In genomic region chr18:62098960-62099359, GRCh38 we compare ENCODE assay signal across 3 cellular contexts.
TF ChIP-seq lines count a peak whose summit lies in the region.

No MANE protein-coding gene starts in this region.

TF ChIP-seq in HepG2, 621 proteins besides CTCF, POLR2A, EP300 and RAD21:
- TF ChIP-seq MAFF (IDR thresholded peaks at IDR 0.05; ENCODE audit: low read depth, low read length) (0 out of 2 replicates have a peak, but pooled peaks have one; percentile 19), MAFK (conservative IDR thresholded peaks at IDR 0.05 in 1 of 2, IDR thresholded peaks at IDR 0.05 in 1 of 2; ENCODE audit: low read length in 2 of 2) (peak; percentile 50 to 58; a peak in 2 of 4 replicates), ZNF275 (CRISPR knock-in tag; IDR thresholded peaks at IDR 0.05; ENCODE audit: borderline replicate concordance) (no peak)

TF ChIP-seq in IMR-90, 13 proteins besides CTCF, POLR2A, EP300 and RAD21:
- peak; percentile 30; the same call in 1 of the 2 replicates for TF ChIP-seq MAFK (IDR thresholded peaks at IDR 0.05; ENCODE audit: low read depth, low read length)
- TF ChIP-seq CHD1 (IDR thresholded peaks at IDR 0.05; ENCODE audit: low read depth, low read length), result no peak
TF ChIP-seq in IMR-90: peak in this region for 1.

TF ChIP-seq in H1, 55 proteins besides CTCF, POLR2A, EP300 and RAD21:
- TF ChIP-seq RBBP5 (IDR thresholded peaks at IDR 0.05; ENCODE audit: borderline replicate concordance, low read depth, low read length), result no peak
- no peak for TF ChIP-seq MAX (IDR thresholded peaks at IDR 0.05)
- no peak for TF ChIP-seq PHF8 (conservative IDR thresholded peaks at IDR 0.05; ENCODE audit: low read depth, low read length)
- TF ChIP-seq TBP (IDR thresholded peaks at IDR 0.05; ENCODE audit: low read depth, low read length), result no peak
- no peak for TF ChIP-seq BCL11A (IDR thresholded peaks at IDR 0.05; ENCODE audit: low read depth in 2 of 2, low read length in 2 of 2)
- TF ChIP-seq HDAC6 (IDR thresholded peaks at IDR 0.05; ENCODE audit: low read depth, low read length), result no peak
- TF ChIP-seq SIRT6 (IDR thresholded peaks at IDR 0.05; ENCODE audit: low read length), result no peak
- TF ChIP-seq KDM5A (IDR thresholded peaks at IDR 0.05; ENCODE audit: low read length), result no peak
- TF ChIP-seq MAFK (IDR thresholded peaks at IDR 0.05; ENCODE audit: low read depth, low read length), result no peak
- no peak for TF ChIP-seq EZH2 (IDR thresholded peaks at IDR 0.05; ENCODE audit: low read depth, low read length, severe bottlenecking)
- TF ChIP-seq CBX5 (IDR thresholded peaks at IDR 0.05; ENCODE audit: low read depth, low read length), result no peak
- no peak for TF ChIP-seq POLR2AphosphoS5 (IDR thresholded peaks at IDR 0.05; ENCODE audit: low read depth, low read length)
- no peak for TF ChIP-seq BACH1 (IDR thresholded peaks at IDR 0.05; ENCODE audit: low read length)
TF ChIP-seq in H1: peak in this region for 0.
